ENCODE assay signal across 1 cellular context in genomic region chr7:134835463-134835823, GRCh38.
TF ChIP-seq lines count a peak whose summit lies in the region.

No MANE protein-coding gene starts in this region.

TF ChIP-seq in IMR-90, 13 proteins besides CTCF, POLR2A, EP300 and RAD21:
- TF ChIP-seq NFE2L2 (IDR thresholded peaks at IDR 0.05; ENCODE audit: low read depth, low read length) (no peak), RFX5 (IDR thresholded peaks at IDR 0.05; ENCODE audit: low read depth, low read length) (no peak), CEBPB (IDR thresholded peaks at IDR 0.05; ENCODE audit: low read depth, low read length) (peak; percentile 70; the same call in 1 of the 2 replicates), CHD1 (IDR thresholded peaks at IDR 0.05; ENCODE audit: low read depth, low read length) (no peak)
